ENCODE assay signal across 9 cellular contexts in genomic region chr20:10171864-10172751, GRCh38. TPM values are rescaled to one million over a fixed set of nuclear protein-coding genes. Genes with fewer than 3 reads are reported as not detected.
DNase-seq lines count a peak whose midpoint lies in the region; ATAC-seq and TF ChIP-seq lines count a peak whose summit lies in the region.
"Had no signal": no experiment of that assay in that cellular context is flagged by ENCODE, and none has a peak within 500 bp of the region (broad histone marks: within the 10 kb centered on the region; RNA-seq: fewer than 3 reads in every experiment).

No MANE protein-coding gene starts in this region.

- H3K36me3 ChIP-seq in HUES48 (ENCODE audit: control insufficient read depth, insufficient read depth, low read length) (no peaks in the 10 kb centered on the region), SJSA1 (no peaks in the 10 kb centered on the region)

- no peaks in the 10 kb centered on the region for H3K9me3 ChIP-seq in HUES48 (ENCODE audit: control insufficient read depth, insufficient read depth, low read length)
- peaks cover 4% of the 10 kb centered on the region for H3K9me3 ChIP-seq in SJSA1 (replicated peaks)

- peaks cover 47% of the 10 kb centered on the region for H3K27me3 Mint-ChIP-seq in central memory CD8-positive, alpha-beta T cell

- intact Hi-C loops in left colon (cut with DNase I, micrococcal nuclease): no loop called here

- H3K4me3 Mint-ChIP-seq in central memory CD8-positive, alpha-beta T cell: peak overlapping the region; percentile 62

- H3K27me3 ChIP-seq in HUES48 (ENCODE audit: control insufficient read depth, insufficient read depth, low read length): peaks cover 24% of the 10 kb centered on the region
- H3K27me3 ChIP-seq in SJSA1 (replicated peaks): 0 out of 2 replicates have a peak, but pooled peaks cover 3% of the 10 kb centered on the region

- no peak for TF ChIP-seq CTCF in AG10803 (conservative IDR thresholded peaks at IDR 0.05; ENCODE audit: low read length)

- no peaks in the 10 kb centered on the region for H3K36me3 Mint-ChIP-seq in central memory CD8-positive, alpha-beta T cell (ENCODE audit: insufficient read depth)

- ATAC-seq in central memory CD8-positive, alpha-beta T cell (replicated peaks; ENCODE audit: extremely low read depth, poor library complexity, severe bottlenecking): peak; percentile 62
- ATAC-seq in left colon: peak; percentile 75
- ATAC-seq in HG02852 (IDR thresholded peaks at IDR 0.05; ENCODE audit: unreplicated experiment): no peak
- no peak for ATAC-seq in GM19463 (IDR thresholded peaks at IDR 0.05; ENCODE audit: unreplicated experiment)

- peak overlapping the region; percentile 12 for H3K27ac Mint-ChIP-seq in central memory CD8-positive, alpha-beta T cell (ENCODE audit: low read depth)

- H3K4me1 ChIP-seq in HUES48 (ENCODE audit: control insufficient read depth, insufficient read depth, low read length) (peaks cover 6% of the 10 kb centered on the region; the same call in 1 of the 2 replicates), SJSA1 (replicated peaks) (peaks cover 12% of the 10 kb centered on the region)

- peaks cover 8% of the 10 kb centered on the region for H3K9me3 Mint-ChIP-seq in central memory CD8-positive, alpha-beta T cell

- H3K4me1 Mint-ChIP-seq in central memory CD8-positive, alpha-beta T cell: peaks cover 5% of the 10 kb centered on the region

- peak overlapping the region; percentile 15; the same call in 1 of the 2 replicates for H3K9ac ChIP-seq in HUES48 (ENCODE audit: low read depth, low read length)

- peak; percentile 5 for DNase-seq in AG10803 (ENCODE audit: low read depth)
- DNase-seq in SJSA1 (ENCODE audit: low read depth in 1 of 2, low spot score in 2 of 2): peak; percentile 81 to 87
- no peak for DNase-seq in central memory CD8-positive, alpha-beta T cell (ENCODE audit: low spot score in 2 of 2)
- DNase-seq in left colon: peak in 1 of 2 donors; percentile 23
- peak; percentile 36 for DNase-seq in stimulated activated CD4-positive, alpha-beta T cell treated with anti-CD3 and anti-CD28 coated beads, Interleukin-1b, Interleukin-23, amount 100 ng/mL, for 48 hours

- no peak overlapping the region for H3K27ac ChIP-seq in HUES48 (ENCODE audit: low read depth, low read length)
- peak overlapping the region; percentile 19 for H3K27ac ChIP-seq in SJSA1
- H3K27ac ChIP-seq: epithelial cell of prostate had no signal

- H3K4me3 ChIP-seq in AG10803 (ENCODE audit: low read length): peak overlapping the region; percentile 45
- peak overlapping the region; percentile 65 for H3K4me3 ChIP-seq in HUES48 (ENCODE audit: low read depth, low read length)
- peak overlapping the region; percentile 38 for H3K4me3 ChIP-seq in SJSA1

RNA-seq across cellular contexts. Expression of gene SNAP25, which starts 46.5 kb away (rescaled TPM):
- 3.9 and 13.9 TPM in 2 replicates for total RNA-seq in SJSA1 (2014; rRNA removed; shearing (Covaris generic))
- total RNA-seq in left colon: 1 to 10 TPM in 1 of 2 donors, under 1 TPM in 1; 0.76 to 1.7 TPM

Comparison
In these comparisons a context has a peak if more than half of its experiments do, and no peak if none do; other contexts are left out.
1. DNase-seq: peak in AG10803 (single experiment), SJSA1 (2 of 2) and stimulated activated CD4-positive, alpha-beta T cell treated with anti-CD3 and anti-CD28 coated beads, Interleukin-1b, Interleukin-23, amount 100 ng/mL, for 48 hours (single experiment); none in central memory CD8-positive, alpha-beta T cell (0 of 2).
2. ATAC-seq: peak in central memory CD8-positive, alpha-beta T cell (single experiment) and left colon (single experiment); none in HG02852 (single experiment) and GM19463 (single experiment).
3. Peak in every context shown above with its lines, with median percentiles within 50 percentile points of each other: H3K4me3 ChIP-seq.